ENCODE assay signal across 8 cellular contexts in the genomic region with DNA sequence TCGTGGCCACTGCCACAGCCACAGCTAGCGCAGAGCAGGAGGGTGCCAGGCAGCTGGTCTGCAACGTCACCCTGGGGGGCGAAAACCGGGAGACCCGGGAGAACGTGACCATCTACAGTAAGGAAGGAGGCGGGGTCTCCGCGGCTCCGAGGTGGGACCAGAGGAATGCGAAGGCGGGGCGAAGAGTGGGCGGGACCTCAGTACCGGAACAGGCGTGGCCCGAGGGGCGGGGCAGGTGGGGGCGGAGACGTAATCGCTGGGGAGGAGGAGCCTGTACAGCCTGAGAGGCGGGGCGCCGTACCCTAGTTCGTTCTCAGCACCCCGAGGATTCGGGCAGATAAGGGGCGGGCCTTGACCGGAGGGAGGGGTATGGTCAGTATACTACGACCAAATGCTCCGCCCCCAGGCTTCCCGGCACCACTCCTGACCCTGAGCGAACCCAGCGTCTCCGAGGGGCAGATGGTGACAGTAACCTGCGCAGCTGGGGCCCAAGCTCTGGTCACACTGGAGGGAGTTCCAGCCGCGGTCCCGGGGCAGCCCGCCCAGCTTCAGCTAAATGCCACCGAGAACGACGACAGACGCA. TPM values are rescaled to one million over a fixed set of nuclear protein-coding genes. Genes with fewer than 3 reads are reported as not detected.
DNase-seq lines count a peak whose midpoint lies in the region; ATAC-seq and TF ChIP-seq lines count a peak whose summit lies in the region.

No MANE protein-coding gene starts in this region.

- H4K20me1 ChIP-seq in hepatocyte (ENCODE audit: insufficient read depth, poor library complexity, severe bottlenecking), result no peaks in the 10 kb centered on the region

- no peaks in the 10 kb centered on the region for H3K9me3 ChIP-seq in hepatocyte (ENCODE audit: low read depth)

- ATAC-seq in GM18867 (IDR thresholded peaks at IDR 0.05; ENCODE audit: unreplicated experiment) (peak; percentile 55), HG03565 (IDR thresholded peaks at IDR 0.05; ENCODE audit: unreplicated experiment) (peak; percentile 31), HG03520 (IDR thresholded peaks at IDR 0.05; ENCODE audit: unreplicated experiment) (no peak)

- H3K27me3 ChIP-seq in hepatocyte, result peaks cover 97% of the 10 kb centered on the region

- no peak overlapping the region for H3K27ac ChIP-seq in hepatocyte

- H3K9me2 ChIP-seq in hepatocyte (replicated peaks; ENCODE audit: insufficient read depth), result no peaks in the 10 kb centered on the region

- H3K79me2 ChIP-seq in hepatocyte, result no peaks in the 10 kb centered on the region

- H3K4me3 ChIP-seq in hepatocyte, result no peak overlapping the region
- peak overlapping the region; percentile 60 for H3K4me3 ChIP-seq in skeletal muscle cell (ENCODE audit: low read depth, low read length)

- DNase-seq in T follicular helper cell (ENCODE audit: low read depth) (peak; percentile 49), amygdala (lab: John Stamatoyannopoulos, UW) (peak in 34 of 56 donors; percentile 9 to 68 (median 31)), hepatocyte (ENCODE audit: low spot score) (peak; percentile 89), skeletal muscle cell (ENCODE audit: low read depth) (peak; percentile 30), NCI-H2029 treated with DMSO at 0.1 percent for 48 hours (lab: John Stamatoyannopoulos, UW) (no peak)

- H2AFZ ChIP-seq in hepatocyte, result peak overlapping the region; percentile 35

- peak overlapping the region; percentile 80 for H3K4me2 ChIP-seq in hepatocyte

- no peak for TF ChIP-seq CTCF in hepatocyte (IDR thresholded peaks at IDR 0.05; ENCODE audit: poor library complexity)

- no peaks in the 10 kb centered on the region for H3K36me3 ChIP-seq in hepatocyte (replicated peaks; ENCODE audit: insufficient read depth, low read depth)

- H3K4me1 ChIP-seq in hepatocyte (ENCODE audit: insufficient read depth), result peaks cover 39% of the 10 kb centered on the region

- WGBS in hepatocyte (ENCODE audit: low lambda C conversion rate, missing lambda C conversion rate), result 4% methylated on average over 41 of the region's 45 CpGs

RNA-seq across cellular contexts. Expression of gene ICAM5, which starts 2.5 kb away (rescaled TPM):
- total RNA-seq in hepatocyte, result 0.23 and 0.92 TPM in 2 replicates
- 0.57 and 3.3 TPM in 2 replicates for polyA plus RNA-seq in hepatocyte

RNA-seq across cellular contexts. Expression of gene ICAM4, which starts 5.5 kb away (rescaled TPM):
- total RNA-seq in hepatocyte, result 4.5 and 7.9 TPM in 2 replicates
- polyA plus RNA-seq in hepatocyte, result 1.6 and 5.6 TPM in 2 replicates

RNA-seq across cellular contexts. Expression of gene ZGLP1, which starts 17.3 kb away (rescaled TPM):
- total RNA-seq in hepatocyte, result 2.6 and 5.8 TPM in 2 replicates
- polyA plus RNA-seq in hepatocyte, result 10.3 TPM in 2 replicates

RNA-seq across cellular contexts. Expression of gene ICAM1, which starts 21.4 kb away (rescaled TPM):
- 19.9 and 25.6 TPM in 2 replicates for total RNA-seq in hepatocyte
- polyA plus RNA-seq in hepatocyte, result 19.6 and 25.2 TPM in 2 replicates

RNA-seq across cellular contexts. Expression of gene FDX2, which starts 23.5 kb away (rescaled TPM):
- total RNA-seq in hepatocyte, result 16.9 and 24.9 TPM in 2 replicates
- polyA plus RNA-seq in hepatocyte, result 45.1 and 49.3 TPM in 2 replicates
